In the genomic region with DNA sequence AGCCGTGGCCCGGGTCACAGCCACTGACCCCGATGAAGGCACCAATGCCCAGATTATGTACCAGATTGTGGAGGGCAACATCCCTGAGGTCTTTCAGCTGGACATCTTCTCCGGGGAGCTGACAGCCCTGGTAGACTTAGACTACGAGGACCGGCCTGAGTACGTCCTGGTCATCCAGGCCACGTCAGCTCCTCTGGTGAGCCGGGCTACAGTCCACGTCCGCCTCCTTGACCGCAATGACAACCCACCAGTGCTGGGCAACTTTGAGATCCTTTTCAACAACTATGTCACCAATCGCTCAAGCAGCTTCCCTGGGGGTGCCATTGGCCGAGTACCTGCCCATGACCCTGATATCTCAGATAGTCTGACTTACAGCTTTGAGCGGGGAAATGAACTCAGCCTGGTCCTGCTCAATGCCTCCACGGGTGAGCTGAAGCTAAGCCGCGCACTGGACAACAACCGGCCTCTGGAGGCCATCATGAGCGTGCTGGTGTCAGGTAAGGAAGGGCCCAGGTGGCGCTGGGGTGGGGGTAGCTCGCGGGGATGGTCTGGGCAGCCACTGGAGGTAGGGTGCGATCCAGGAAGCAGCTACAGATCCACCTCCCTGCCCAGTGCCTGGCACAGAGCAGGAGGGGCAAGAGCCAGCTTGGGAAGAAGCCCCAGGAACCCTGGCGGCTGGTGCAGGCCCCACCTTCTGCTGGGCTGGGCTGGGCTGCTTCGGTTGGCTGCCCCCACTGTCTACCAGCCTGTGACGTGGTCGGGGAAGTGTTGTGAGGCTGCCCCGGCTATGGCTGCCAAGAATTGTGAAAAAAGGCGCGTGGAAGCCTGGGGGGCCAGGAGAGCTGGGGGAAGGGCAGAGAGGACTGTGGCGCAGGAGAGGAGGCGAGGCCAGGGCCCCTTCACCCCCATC, we compare ENCODE assay signal across 10 cellular contexts. TPM values are rescaled to one million over a fixed set of nuclear protein-coding genes. Genes with fewer than 3 reads are reported as not detected.
DNase-seq lines count a peak whose midpoint lies in the region; ATAC-seq, FAIRE-seq and TF ChIP-seq lines count a peak whose summit lies in the region.
"Had no signal": no experiment of that assay in that cellular context is flagged by ENCODE, and none has a peak within 500 bp of the region (broad histone marks: within the 10 kb centered on the region; RNA-seq: fewer than 3 reads in every experiment).

No MANE protein-coding gene starts in this region.

- in situ Hi-C loops in Caki2 (cut with HindIII; ENCODE audit: low pct_unique_long_range_greater_than_20kb, low sequenced_read_pairs) = no loop called here

- 85 to 86% (median 85%) methylated on average over 30 to 33 of the region's 33 CpGs for WGBS in heart left ventricle, 4 donors

- ATAC-seq in heart left ventricle = peak in 2 of 4 donors; percentile 4 to 41

- DNase-seq in Caki2 (ENCODE audit: low read depth) = peak; percentile 73
- DNase-seq in RWPE1 (ENCODE audit: low spot score) = no peak
- peak in 1 of 5 donors; percentile 36 for DNase-seq in heart left ventricle
- peak; percentile 88 for DNase-seq in putamen (ENCODE audit: low spot score)
- no peak for DNase-seq in HPDE6-E6E7 (ENCODE audit: extremely low spot score)
- no peak for DNase-seq in 8988T
- no peak for DNase-seq in activated CD4-positive, alpha-beta T cell treated with anti-CD3 and anti-CD28 coated beads for 1 hour
- DNase-seq in urothelium cell line (ENCODE audit: low spot score) = no peak

- POLR2A ChIA-PET in RWPE1 (lab: Yijun Ruan, JAX; ENCODE audit: low non-redundant PET) = no interaction called here

- CTCF ChIA-PET in RWPE1 (lab: Yijun Ruan, JAX) = interaction anchor here (0.9 kb wide), 1 partner anchor 8 kb away, joined by 5 read pairs; no protein-coding TSS in a partner anchor

- H3K36me3 ChIP-seq in heart left ventricle = no peaks in the 10 kb centered on the region

- FAIRE-seq in urothelium cell line (lab: Jason Lieb, UNC) = no peak
- FAIRE-seq: endometrium had no signal

- intact Hi-C loops in heart left ventricle (cut with DNase I) = loop anchor here in 1 of 10 donors (10.0 kb wide), 1 partner anchor 138 kb away; the partner anchor contains the start of gene ELAPOR1

- H3K4me3 ChIP-seq in heart left ventricle = no peak overlapping the region

- TF ChIP-seq CTCF in RWPE1 (conservative IDR thresholded peaks at IDR 0.05; ENCODE audit: low read depth) (no peak), heart left ventricle (IDR thresholded peaks at IDR 0.05) (no peak)

- peak overlapping the region; percentile 64 for H3K27ac ChIP-seq in RWPE1
- H3K27ac ChIP-seq in heart left ventricle = peak overlapping the region in 11 of 12 donors; percentile 47 to 87 (median 64)

- peaks cover 0 to 21% (median 0%) of the 10 kb centered on the region in 9 donors for H3K27me3 ChIP-seq in heart left ventricle

- no peak for TF ChIP-seq POLR2A in heart left ventricle (IDR thresholded peaks at IDR 0.05)

- peaks cover 0 to 41% (median 21%) of the 10 kb centered on the region in 12 donors for H3K4me1 ChIP-seq in heart left ventricle

- no peaks in the 10 kb centered on the region for H3K9me3 ChIP-seq in heart left ventricle

RNA-seq across cellular contexts. Expression of gene CELSR2, which starts 3.8 kb away (rescaled TPM):
- total RNA-seq in Caki2 (2014; rRNA removed; shearing (Covaris generic); ENCODE audit: low replicate concordance) = 4.6 and 4.8 TPM in 2 replicates
- total RNA-seq in heart left ventricle = 10 to 100 TPM in 1 of 9 donors, 1 to 10 TPM in 8; 2.5 to 11.9 (median 8.6) TPM
- 1 to 10 TPM; 1.6 to 2.1 TPM for polyA plus RNA-seq in heart left ventricle

RNA-seq across cellular contexts. Expression of gene PSRC1, which starts 29.8 kb away (rescaled TPM):
- 21.8 and 27.6 TPM in 2 replicates for total RNA-seq in Caki2 (2014; rRNA removed; shearing (Covaris generic); ENCODE audit: low replicate concordance)
- 1 to 10 TPM in 3 of 9 donors, under 1 TPM in 5, not detected in 1; 0.23 to 3.6 (median 0.60) TPM for total RNA-seq in heart left ventricle
- 1 to 10 TPM; 1.1 to 1.4 TPM for polyA plus RNA-seq in heart left ventricle

RNA-seq across cellular contexts. Expression of gene SARS1, which starts 39.4 kb away (rescaled TPM):
- 133 and 154 TPM in 2 replicates for total RNA-seq in Caki2 (2014; rRNA removed; shearing (Covaris generic); ENCODE audit: low replicate concordance)
- 100 to 1,000 TPM in 6 of 9 donors, 10 to 100 TPM in 3; 88.5 to 113 (median 102) TPM for total RNA-seq in heart left ventricle
- polyA plus RNA-seq in heart left ventricle = 100 to 1,000 TPM in 1 of 2 donors, 10 to 100 TPM in 1; 41.1 to 179 TPM

RNA-seq across cellular contexts. Expression of gene MYBPHL, which starts 53.7 kb away (rescaled TPM):
- not detected in 2 replicates for total RNA-seq in Caki2 (2014; rRNA removed; shearing (Covaris generic); ENCODE audit: low replicate concordance)
- 1 to 10 TPM in 2 of 9 donors, under 1 TPM in 4, not detected in 3; 0.44 to 2.5 (median 0.54) TPM for total RNA-seq in heart left ventricle
- under 1 TPM; 0.24 to 0.61 TPM for polyA plus RNA-seq in heart left ventricle
- total RNA-seq: T-helper 1 cell treated with Interleukin-12 subunit alpha and Interleukin-12 subunit beta and Interleukin-4 antibody, amounts not matched to agents 30 ng/mL and 1 ng/mL, for 36 hours had no signal

Comparison
In these comparisons a context has a peak if more than half of its experiments do, and no peak if none do; other contexts are left out.
1. DNase-seq: peak in Caki2 (single experiment) and putamen (single experiment); none in RWPE1 (single experiment), HPDE6-E6E7 (single experiment), 8988T (single experiment), activated CD4-positive, alpha-beta T cell treated with anti-CD3 and anti-CD28 coated beads for 1 hour (single experiment) and urothelium cell line (single experiment).